Comparison of ENCODE assay signal across 2 cellular contexts in genomic region chr4:17095771-17096170, GRCh38.
TF ChIP-seq lines count a peak whose summit lies in the region.

No MANE protein-coding gene starts in this region.

TF ChIP-seq in IMR-90, 13 proteins besides CTCF, POLR2A, EP300 and RAD21:
- TF ChIP-seq RFX5 (IDR thresholded peaks at IDR 0.05; ENCODE audit: low read depth, low read length): no peak
TF ChIP-seq in IMR-90: peak in this region for 0.

TF ChIP-seq in H1, 55 proteins besides CTCF, POLR2A, EP300 and RAD21:
- no peak for TF ChIP-seq E2F6 (IDR thresholded peaks at IDR 0.05)
- no peak for TF ChIP-seq MAX (IDR thresholded peaks at IDR 0.05)
- TF ChIP-seq CHD2 (IDR thresholded peaks at IDR 0.05; ENCODE audit: low read length): no peak
- TF ChIP-seq SRF (IDR thresholded peaks at IDR 0.05; ENCODE audit: low read depth, low read length): peak; percentile 48; the same call in 1 of the 2 replicates
